ENCODE assay signal across 11 cellular contexts in the genomic region with DNA sequence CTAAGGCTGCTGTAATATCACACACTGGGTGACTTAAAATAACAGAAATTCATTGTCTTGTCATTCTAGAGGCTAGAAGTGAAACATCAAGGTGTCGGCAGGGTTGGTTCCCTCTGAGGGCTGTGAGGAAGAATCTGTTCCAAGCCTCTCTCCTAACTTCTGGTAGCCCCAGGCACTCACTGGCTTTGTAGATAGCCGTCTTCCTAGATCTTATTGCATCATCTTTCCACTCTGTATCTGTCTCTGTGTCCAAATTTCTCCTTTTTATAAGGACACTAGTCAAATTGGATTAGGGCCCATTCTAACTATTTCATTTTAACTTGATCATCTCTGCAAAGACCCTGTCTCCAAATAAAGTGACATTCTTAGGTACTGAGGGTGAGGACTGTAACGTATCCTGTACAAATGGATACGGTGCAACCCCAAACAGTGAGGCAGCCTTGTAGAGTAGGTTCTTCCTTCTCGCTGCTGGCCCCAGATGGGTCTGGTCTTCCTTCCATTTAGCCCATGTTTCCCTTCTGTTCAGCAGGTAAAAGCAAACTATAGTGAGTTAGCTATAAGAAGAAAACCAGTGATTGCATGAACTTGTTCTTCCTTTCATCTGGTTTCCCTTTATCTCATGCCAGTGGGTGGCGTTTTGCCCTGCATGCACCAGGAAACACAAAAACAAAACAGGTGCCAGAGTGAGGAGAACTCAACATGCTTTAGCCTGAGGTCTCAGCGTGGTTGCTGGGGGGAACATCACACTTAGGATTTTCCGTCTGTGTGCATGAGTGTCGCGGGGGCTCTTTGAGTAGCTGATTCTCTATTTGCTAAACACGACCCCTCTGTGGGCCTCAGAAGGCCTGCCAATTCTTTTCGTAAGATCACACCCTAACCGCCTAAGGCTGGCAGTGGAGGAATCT. TPM values are rescaled to one million over a fixed set of nuclear protein-coding genes. Genes with fewer than 3 reads are reported as not detected.
DNase-seq lines count a peak whose midpoint lies in the region; ATAC-seq and TF ChIP-seq lines count a peak whose summit lies in the region.
"Had no signal": no experiment of that assay in that cellular context is flagged by ENCODE, and none has a peak within 500 bp of the region (broad histone marks: within the 10 kb centered on the region; RNA-seq: fewer than 3 reads in every experiment).

No MANE protein-coding gene starts in this region.

- H3K27me3 ChIP-seq in breast epithelium (no peaks in the 10 kb centered on the region), upper lobe of right lung (no peaks in the 10 kb centered on the region), gastroesophageal sphincter (no peaks in the 10 kb centered on the region)

- H3K36me3 ChIP-seq in breast epithelium (no peaks in the 10 kb centered on the region), upper lobe of right lung (no peaks in the 10 kb centered on the region), gastroesophageal sphincter (no peaks in the 10 kb centered on the region)

- ATAC-seq in upper lobe of right lung (peak; percentile 10), gastroesophageal sphincter (no peak)

- TF ChIP-seq POLR2A in breast epithelium (IDR thresholded peaks at IDR 0.05) = no peak
- TF ChIP-seq POLR2A in gastroesophageal sphincter (IDR thresholded peaks at IDR 0.05) = no peak

- H3K27me3 Mint-ChIP-seq in MCF 10A (ENCODE audit: insufficient read depth, unreplicated experiment) (no peaks in the 10 kb centered on the region), endothelial cell (ENCODE audit: unreplicated experiment) (peaks cover 9% of the 10 kb centered on the region)
- H3K27me3 Mint-ChIP-seq in activated CD4-positive, alpha-beta T cell treated with anti-CD3 and anti-CD28 coated beads, Interleukin-2, amount 10 ng/mL, durations not matched to agents 7 days and 5 days = no peaks in the 10 kb centered on the region

- TF ChIP-seq EP300 in gastroesophageal sphincter (IDR thresholded peaks at IDR 0.05) = no peak

- H3K27ac ChIP-seq in breast epithelium = peak overlapping the region; percentile 86 to 89
- peak overlapping the region; percentile 30 for H3K27ac ChIP-seq in upper lobe of right lung
- no peak overlapping the region for H3K27ac ChIP-seq in gastroesophageal sphincter

- BruUV-seq in MCF 10A (replicated peaks; lab: Mats Ljungman, UMichigan) = no TSS peak

- H3K4me3 ChIP-seq in breast epithelium (no peak overlapping the region), upper lobe of right lung (no peak overlapping the region), gastroesophageal sphincter (no peak overlapping the region)

- no peak overlapping the region for H3K4me3 Mint-ChIP-seq in MCF 10A (ENCODE audit: unreplicated experiment)
- H3K4me3 Mint-ChIP-seq in activated CD4-positive, alpha-beta T cell treated with anti-CD3 and anti-CD28 coated beads, Interleukin-2, amount 10 ng/mL, durations not matched to agents 7 days and 5 days = peak overlapping the region; percentile 42
- H3K4me3 Mint-ChIP-seq in endothelial cell (ENCODE audit: unreplicated experiment) = no peak overlapping the region

- POLR2A ChIA-PET in MCF 10A (lab: Yijun Ruan, JAX) (no interaction called here), GM10248 (lab: Yijun Ruan, JAX) (no interaction called here)
- POLR2A ChIA-PET in activated CD4-positive, alpha-beta T cell treated with anti-CD3 and anti-CD28 coated beads, Interleukin-2, amount 10 ng/mL, durations not matched to agents 7 days and 5 days (lab: Charles Lee) = no interaction called here

- DNase-seq in breast epithelium (ENCODE audit: low spot score in 2 of 2) (peak in 1 of 2 donors; percentile 61), MCF 10A (ENCODE audit: unreplicated experiment) (no peak), endothelial cell (ENCODE audit: low spot score) (no peak), upper lobe of right lung (no peak), dedifferentiated amniotic fluid mesenchymal stem cell (ENCODE audit: extremely low spot score) (no peak), GM10248 (ENCODE audit: extremely low spot score) (no peak)
- DNase-seq in activated CD4-positive, alpha-beta T cell treated with anti-CD3 and anti-CD28 coated beads, Interleukin-2, amount 10 ng/mL, durations not matched to agents 7 days and 5 days = peak; percentile 72
- DNase-seq: amygdala, immature natural killer cell, NCI-H82 had no signal

- no peaks in the 10 kb centered on the region for H3K9me3 Mint-ChIP-seq in MCF 10A (ENCODE audit: unreplicated experiment)
- peaks cover 4% of the 10 kb centered on the region for H3K9me3 Mint-ChIP-seq in activated CD4-positive, alpha-beta T cell treated with anti-CD3 and anti-CD28 coated beads, Interleukin-2, amount 10 ng/mL, durations not matched to agents 7 days and 5 days
- H3K9me3 Mint-ChIP-seq in endothelial cell (ENCODE audit: unreplicated experiment) = no peaks in the 10 kb centered on the region
- H3K9me3 Mint-ChIP-seq: immature natural killer cell had no signal

- no peak for TF ChIP-seq CTCF in breast epithelium (IDR thresholded peaks at IDR 0.05)
- TF ChIP-seq CTCF in MCF 10A (IDR thresholded peaks at IDR 0.05; ENCODE audit: unreplicated experiment) = no peak
- TF ChIP-seq CTCF in endothelial cell (IDR thresholded peaks at IDR 0.05; ENCODE audit: unreplicated experiment) = no peak
- peak; percentile 7 for TF ChIP-seq CTCF in upper lobe of right lung (IDR thresholded peaks at IDR 0.05)
- TF ChIP-seq CTCF in gastroesophageal sphincter (IDR thresholded peaks at IDR 0.05) = no peak
- TF ChIP-seq CTCF in GM10248 (IDR thresholded peaks at IDR 0.05; ENCODE audit: control extremely low read depth, extremely low read depth, low read depth, missing control alignments) = no peak

- H3K4me1 Mint-ChIP-seq in MCF 10A (ENCODE audit: insufficient read depth, unreplicated experiment) = peaks cover 20% of the 10 kb centered on the region
- H3K4me1 Mint-ChIP-seq in activated CD4-positive, alpha-beta T cell treated with anti-CD3 and anti-CD28 coated beads, Interleukin-2, amount 10 ng/mL, durations not matched to agents 7 days and 5 days = peaks cover 94% of the 10 kb centered on the region
- peaks cover 58% of the 10 kb centered on the region for H3K4me1 Mint-ChIP-seq in endothelial cell (ENCODE audit: unreplicated experiment)

- H3K27ac Mint-ChIP-seq in MCF 10A (ENCODE audit: low read depth, unreplicated experiment) = no peak overlapping the region
- H3K27ac Mint-ChIP-seq in activated CD4-positive, alpha-beta T cell treated with anti-CD3 and anti-CD28 coated beads, Interleukin-2, amount 10 ng/mL, durations not matched to agents 7 days and 5 days = peak overlapping the region; percentile 86
- peak overlapping the region; percentile 28 for H3K27ac Mint-ChIP-seq in endothelial cell (ENCODE audit: unreplicated experiment)

- H3K4me1 ChIP-seq in breast epithelium (peaks cover 3 to 22% of the 10 kb centered on the region in 2 donors), upper lobe of right lung (peaks cover 36% of the 10 kb centered on the region), gastroesophageal sphincter (no peaks in the 10 kb centered on the region)

- H3K36me3 Mint-ChIP-seq in MCF 10A (ENCODE audit: insufficient read depth, unreplicated experiment) (no peaks in the 10 kb centered on the region), endothelial cell (ENCODE audit: low read depth, unreplicated experiment) (peaks cover 10% of the 10 kb centered on the region)
- peaks cover 48% of the 10 kb centered on the region for H3K36me3 Mint-ChIP-seq in activated CD4-positive, alpha-beta T cell treated with anti-CD3 and anti-CD28 coated beads, Interleukin-2, amount 10 ng/mL, durations not matched to agents 7 days and 5 days (ENCODE audit: low read depth)

- H3K9me3 ChIP-seq in breast epithelium = no peaks in the 10 kb centered on the region
- H3K9me3 ChIP-seq in upper lobe of right lung = no peaks in the 10 kb centered on the region
- no peaks in the 10 kb centered on the region for H3K9me3 ChIP-seq in gastroesophageal sphincter

- CTCF ChIA-PET in MCF 10A (lab: Yijun Ruan, JAX) = interaction anchor here (0.6 to 1.1 kb wide), 2 partner anchors 50 to 244 kb away, joined by 3 read pairs; no protein-coding TSS in a partner anchor
- CTCF ChIA-PET in activated CD4-positive, alpha-beta T cell treated with anti-CD3 and anti-CD28 coated beads, Interleukin-2, amount 10 ng/mL, durations not matched to agents 7 days and 5 days (lab: Charles Lee) = interaction anchor here (0.8 to 1.4 kb wide), 3 partner anchors 10 to 29 kb away, joined by 3 read pairs; no protein-coding TSS in a partner anchor
- CTCF ChIA-PET in GM10248 (lab: Yijun Ruan, JAX) = interaction anchor here (1.4 to 2.3 kb wide), 4 partner anchors 9 to 156 kb away, joined by 3 to 6 read pairs (median 5); partner anchors contain the start of gene TTC9

- intact Hi-C loops in breast epithelium (cut with DNase I; ENCODE audit: low total_unique reads) (no loop called here), MCF 10A (cut with micrococcal nuclease) (no loop called here), upper lobe of right lung (cut with DNase I) (no loop called here)

- WGBS in gastroesophageal sphincter (ENCODE audit: low coverage in 1 of 2), 2 donors = 62 to 83% methylated on average over 9 to 12 of the region's 13 CpGs

RNA-seq across cellular contexts. Expression of gene TTC9, which starts 19.5 kb away (rescaled TPM):
- total RNA-seq in breast epithelium = 1 to 10 TPM in 2 of 3 donors, under 1 TPM in 1; 0.48 to 7.5 (median 3.9) TPM
- 0.30 and 0.37 TPM in 2 replicates for total RNA-seq in MCF 10A (2022)
- 10 to 100 TPM; 14.8 to 16.7 TPM for total RNA-seq in activated CD4-positive, alpha-beta T cell treated with anti-CD3 and anti-CD28 coated beads, Interleukin-2, amount 10 ng/mL, durations not matched to agents 7 days and 5 days
- total RNA-seq in endothelial cell (ENCODE audit: unreplicated experiment) = 16.9 TPM
- total RNA-seq in upper lobe of right lung = 6.7 TPM
- total RNA-seq in gastroesophageal sphincter = 1 to 10 TPM in 2 of 4 donors, under 1 TPM in 2; 0.40 to 7.3 (median 1.6) TPM

Comparison
In these comparisons a context has a peak if more than half of its experiments do, and no peak if none do; other contexts are left out.
1. H3K27ac ChIP-seq: peak in breast epithelium (2 of 2) and upper lobe of right lung (single experiment); none in gastroesophageal sphincter (0 of 4).